Comparison of ENCODE assay signal across 1 cellular context in the genomic region with DNA sequence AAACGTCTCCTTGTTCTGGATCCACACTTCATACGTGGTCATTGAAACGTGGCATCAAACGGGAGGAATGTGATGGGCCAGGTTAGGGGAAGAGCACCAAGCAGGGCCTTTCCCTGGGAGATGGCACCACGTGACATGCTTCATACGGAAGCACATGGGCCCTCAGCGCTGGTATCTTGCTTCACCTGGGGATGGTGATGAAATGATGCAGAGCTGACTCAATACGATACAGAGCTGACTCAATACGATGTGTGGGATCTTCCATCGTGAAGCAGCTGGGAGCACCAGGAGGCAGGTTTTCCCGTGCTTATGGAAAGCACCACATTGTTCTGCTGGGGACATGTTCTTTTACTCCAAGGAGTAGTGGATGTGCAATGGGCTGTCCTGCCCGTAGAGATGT.
TF ChIP-seq lines count a peak whose summit lies in the region.

No MANE protein-coding gene starts in this region.

TF ChIP-seq in H1, 55 proteins besides CTCF, POLR2A, EP300 and RAD21:
- TF ChIP-seq SP4 (IDR thresholded peaks at IDR 0.05; ENCODE audit: low read length) (no peak), BCL11A (IDR thresholded peaks at IDR 0.05; ENCODE audit: low read depth in 2 of 2, low read length in 2 of 2) (no peak), JUN (IDR thresholded peaks at IDR 0.05; ENCODE audit: low read depth, low read length) (no peak), KDM1A (IDR thresholded peaks at IDR 0.05; ENCODE audit: borderline replicate concordance, low read length) (no peak), TEAD4 (IDR thresholded peaks at IDR 0.05; ENCODE audit: low read depth, low read length) (no peak), TCF12 (IDR thresholded peaks at IDR 0.05; ENCODE audit: low read depth, low read length) (no peak), CHD1 (IDR thresholded peaks at IDR 0.05; ENCODE audit: low read depth, low read length) (no peak), CTBP2 (IDR thresholded peaks at IDR 0.05; ENCODE audit: borderline replicate concordance, insufficient read depth, insufficient read length, low read length) (no peak), EGR1 (IDR thresholded peaks at IDR 0.05; ENCODE audit: borderline replicate concordance, low read depth, low read length) (no peak), RXRA (IDR thresholded peaks at IDR 0.05; ENCODE audit: insufficient read depth, low read depth, low read length) (no peak), GABPA (IDR thresholded peaks at IDR 0.05; ENCODE audit: borderline replicate concordance, insufficient read depth, low read length) (no peak), RNF2 (IDR thresholded peaks at IDR 0.05; ENCODE audit: borderline replicate concordance, low read depth, low read length, missing control alignments, poor library complexity, severe bottlenecking) (no peak), KDM5A (IDR thresholded peaks at IDR 0.05; ENCODE audit: low read length) (no peak), ZNF274 (IDR thresholded peaks at IDR 0.05; ENCODE audit: borderline replicate concordance, extremely low read depth, low read length) (no peak), RBBP5 (IDR thresholded peaks at IDR 0.05; ENCODE audit: borderline replicate concordance, low read depth, low read length) (no peak)
- TF ChIP-seq, protein P1, sequence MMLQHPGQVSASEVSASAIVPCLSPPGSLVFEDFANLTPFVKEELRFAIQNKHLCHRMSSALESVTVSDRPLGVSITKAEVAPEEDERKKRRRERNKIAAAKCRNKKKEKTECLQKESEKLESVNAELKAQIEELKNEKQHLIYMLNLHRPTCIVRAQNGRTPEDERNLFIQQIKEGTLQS (IDR thresholded peaks at IDR 0.05; ENCODE audit: insufficient read depth, low read depth, low read length) = no peak
